ENCODE assay signal across 15 cellular contexts in genomic region chr9:136412912-136413420, GRCh38. TPM values are rescaled to one million over a fixed set of nuclear protein-coding genes. Genes with fewer than 3 reads are reported as not detected.
A peak's percentile ranks its signal among the peaks of the same experiment; 100 is the strongest.
DNase-seq lines count a peak whose midpoint lies in the region; ATAC-seq, FAIRE-seq and TF ChIP-seq lines count a peak whose summit lies in the region.
"Had no signal": no experiment of that assay in that cellular context is flagged by ENCODE, and none has a peak within 500 bp of the region (broad histone marks: within the 10 kb centered on the region; RNA-seq: fewer than 3 reads in every experiment).

No MANE protein-coding gene starts in this region.

- no peak overlapping the region for H3K27ac ChIP-seq in CD8-positive, alpha-beta memory T cell (ENCODE audit: low read depth, low read length)
- H3K27ac ChIP-seq in HepG2 (ENCODE audit: extremely low read length, insufficient read depth, low read length) = no peak overlapping the region
- H3K27ac ChIP-seq: KMS-11, testis had no signal

- H4K20me1 ChIP-seq in HepG2 (ENCODE audit: insufficient read depth, low read length) = peaks cover 8% of the 10 kb centered on the region

- intact Hi-C loops in mucosa of descending colon (cut with DNase I, micrococcal nuclease) (no loop called here), HepG2 (cut with micrococcal nuclease; ENCODE audit: unreplicated experiment) (no loop called here)

- no peak overlapping the region for H3K4me2 ChIP-seq in HepG2 (ENCODE audit: low read depth, low read length)

- no peak for TF ChIP-seq CTCF in fibroblast of mammary gland (conservative IDR thresholded peaks at IDR 0.05; ENCODE audit: control insufficient read depth, insufficient read depth, low read depth, low read length)
- TF ChIP-seq CTCF in mucosa of descending colon (IDR thresholded peaks at IDR 0.05) = no peak
- TF ChIP-seq CTCF in HepG2 (CRISPR knock-in tag; IDR thresholded peaks at IDR 0.05) = no peak

- TF ChIP-seq EP300 in Ishikawa (IDR thresholded peaks at IDR 0.05; ENCODE audit: borderline replicate concordance) (no peak), HepG2 (IDR thresholded peaks at IDR 0.05; ENCODE audit: low read depth in 2 of 2, low read length in 2 of 2) (no peak), HepG2 (CRISPR knock-in tag; IDR thresholded peaks at IDR 0.05; ENCODE audit: borderline replicate concordance) (no peak)

- CTCF ChIA-PET in CD8-positive, alpha-beta memory T cell (lab: Charles Lee) = interaction anchor here (0.8 to 1.9 kb wide), 4 partner anchors 12 to 49 kb away, joined by 3 to 5 read pairs (median 4); partner anchors contain the start of gene DNLZ
- CTCF ChIA-PET in HepG2 (lab: Yijun Ruan, JAX; ENCODE audit: low intra/inter-chr PET ratio, low total read pairs) = no interaction called here

- H2AFZ ChIP-seq in HepG2 (ENCODE audit: low read length) = no peak overlapping the region

- TF ChIP-seq RAD21 in Ishikawa (IDR thresholded peaks at IDR 0.05; ENCODE audit: low read depth) (no peak), HepG2 (CRISPR knock-in tag; IDR thresholded peaks at IDR 0.05) (no peak)

- FAIRE-seq in HepG2 (lab: Jason Lieb, UNC) = no peak

- peaks cover 0 to 81% (median 10%) of the 10 kb centered on the region in 3 donors for H3K36me3 Mint-ChIP-seq in CD8-positive, alpha-beta memory T cell

- in situ Hi-C loops in HepG2 (cut with HindIII; ENCODE audit: extremely low pct_ligation_motif_present, low pct_unique_long_range_greater_than_20kb) = no loop called here

- peak overlapping the region in 1 of 7 donors; percentile 82 for H3K4me3 Mint-ChIP-seq in CD8-positive, alpha-beta memory T cell

- H3K27ac Mint-ChIP-seq in CD8-positive, alpha-beta memory T cell = peak overlapping the region in 5 of 8 donors; percentile 21 to 79 (median 58)

- no peaks in the 10 kb centered on the region for H3K27me3 ChIP-seq in CD8-positive, alpha-beta memory T cell (ENCODE audit: insufficient read depth, low read length, poor library complexity, severe bottlenecking)
- H3K27me3 ChIP-seq in HepG2 (ENCODE audit: control insufficient read depth in 1 of 2, insufficient read depth in 2 of 2, low read length in 2 of 2) = no peaks in the 10 kb centered on the region; a peak in 1 of 5 replicates
- H3K27me3 ChIP-seq: testis had no signal

- H3K4me1 ChIP-seq in CD8-positive, alpha-beta memory T cell (ENCODE audit: insufficient read depth, low read length) = peaks cover 26% of the 10 kb centered on the region
- H3K4me1 ChIP-seq in mucosa of descending colon (ENCODE audit: low read depth) = peaks cover 16% of the 10 kb centered on the region
- H3K4me1 ChIP-seq in HepG2 (ENCODE audit: insufficient read depth, low read length) = peaks cover 36% of the 10 kb centered on the region

- peaks cover 34% of the 10 kb centered on the region for H3K36me3 ChIP-seq in CD8-positive, alpha-beta memory T cell (ENCODE audit: insufficient read depth, low read length)
- H3K36me3 ChIP-seq in mucosa of descending colon (ENCODE audit: low read depth) (peaks cover 9% of the 10 kb centered on the region), HepG2 (replicated peaks in 1 of 2; ENCODE audit: control insufficient read depth in 1 of 2, insufficient read depth in 2 of 2, low read length in 2 of 2) (peaks cover 28 to 49% of the 10 kb centered on the region in 2 experiments)

- H3K9me3 Mint-ChIP-seq in CD8-positive, alpha-beta memory T cell = no peaks in the 10 kb centered on the region

- WGBS in HepG2 (ENCODE audit: low lambda C conversion rate) = 93% methylated on average over 13 of the region's 13 CpGs

- peaks cover 23 to 38% (median 33%) of the 10 kb centered on the region in 3 donors for H3K4me1 Mint-ChIP-seq in CD8-positive, alpha-beta memory T cell

- no peak overlapping the region for H3K9ac ChIP-seq in HepG2 (ENCODE audit: insufficient read depth, low read depth, low read length)
- H3K9ac ChIP-seq: KMS-11 had no signal

- H3K9me3 ChIP-seq in CD8-positive, alpha-beta memory T cell (ENCODE audit: low read length) = no peaks in the 10 kb centered on the region
- H3K9me3 ChIP-seq in mucosa of descending colon (no peaks in the 10 kb centered on the region), HepG2 (ENCODE audit: low read length) (no peaks in the 10 kb centered on the region)
- H3K9me3 ChIP-seq: testis had no signal

- peaks cover 49% of the 10 kb centered on the region for H3K79me2 ChIP-seq in HepG2 (ENCODE audit: insufficient read depth, low read length)

- no peak overlapping the region for H3K4me3 ChIP-seq in CD8-positive, alpha-beta memory T cell (ENCODE audit: low read length)
- no peak overlapping the region for H3K4me3 ChIP-seq in fibroblast of mammary gland (ENCODE audit: control insufficient read depth, low read depth, low read length)
- H3K4me3 ChIP-seq in mucosa of descending colon = no peak overlapping the region
- H3K4me3 ChIP-seq in HepG2 (replicated peaks in 1 of 3; ENCODE audit: insufficient read depth in 1 of 3, low read depth in 2 of 3, low read length in 3 of 3) = no peak overlapping the region
- H3K4me3 ChIP-seq: testis had no signal

- BruUV-seq in HepG2 (replicated peaks; lab: Mats Ljungman, UMichigan) = no TSS peak

- H3K27me3 Mint-ChIP-seq in CD8-positive, alpha-beta memory T cell = no peaks in the 10 kb centered on the region

- POLR2A ChIA-PET in CD8-positive, alpha-beta memory T cell (lab: Charles Lee) = no interaction called here
- POLR2A ChIA-PET in HepG2 (lab: Yijun Ruan, JAX) = no interaction called here

- ATAC-seq in mucosa of descending colon = no peak
- no peak for ATAC-seq in HepG2
- ATAC-seq: Right ventricle myocardium inferior had no signal

- no peak for TF ChIP-seq POLR2A in HepG2 (IDR thresholded peaks at IDR 0.05; ENCODE audit: insufficient read depth in 1 of 2, low read depth in 2 of 2, low read length in 2 of 2)

- DNase-seq in CD8-positive, alpha-beta memory T cell = no peak
- DNase-seq in fibroblast of mammary gland (ENCODE audit: low read depth) (peak; percentile 53), mucosa of descending colon (no peak), HepG2 (ENCODE audit: low spot score) (no peak), islet precursor cell (no peak)
- DNase-seq: activated CD4-positive, alpha-beta T cell treated with anti-CD3 and anti-CD28 coated beads, Interleukin-2, amount 50 U/mL, for 48 hours; erythroblast; NCI-H1048; NCI-H2029 treated with DMSO at 0.1 percent for 48 hours; NCI-H526; stimulated activated CD4-positive, alpha-beta T cell treated with anti-CD3 and anti-CD28 coated beads, Interleukin-12 subunit alpha, Interleukin-12 subunit beta, amount 100 ng/mL, for 4 hours; testis had no signal

RNA-seq across cellular contexts. Expression of gene PMPCA, which starts 2.5 kb away (rescaled TPM):
- 100 to 1,000 TPM in 1 of 2 experiments, 10 to 100 TPM in 1; 96.4 to 101 TPM for total RNA-seq in CD8-positive, alpha-beta memory T cell
- polyA plus RNA-seq in CD8-positive, alpha-beta memory T cell = 39.2 TPM
- 10 to 100 TPM; 42.1 to 50.7 (median 45.1) TPM for total RNA-seq in mucosa of descending colon
- 75.7 and 88.4 TPM in 2 replicates for total RNA-seq in HepG2 (2016; rRNA removed; fragmentation: Illumina TruSeq; extraction: Trizol)
- total RNA-seq in HepG2 (2016; cell fraction: cytosol; rRNA removed; fragmentation: Illumina TruSeq; extraction: Trizol; ENCODE audit: low read depth) = 14.1 and 15.7 TPM in 2 replicates
- total RNA-seq in HepG2 (2016; cell fraction: insoluble cytoplasmic fraction; rRNA removed; fragmentation: Illumina TruSeq; extraction: Trizol) = 70.5 and 92.4 TPM in 2 replicates
- total RNA-seq in HepG2 (2016; cell fraction: membrane; rRNA removed; fragmentation: Illumina TruSeq; extraction: Trizol) = 21.9 and 22.0 TPM in 2 replicates
- 58.2 and 62.3 TPM in 2 replicates for total RNA-seq in HepG2 (2016; cell fraction: nucleus; rRNA removed; fragmentation: Illumina TruSeq; extraction: Trizol)
- 70.2 and 80.2 TPM in 2 replicates for polyA plus RNA-seq in HepG2 (2011; rRNA removed)
- polyA plus RNA-seq in HepG2 (2011; cell fraction: cytosol; rRNA removed) = 44.9 and 55.2 TPM in 2 replicates
- 206 and 222 TPM in 2 replicates for polyA plus RNA-seq in HepG2 (2011; cell fraction: nucleus; rRNA removed)
- polyA plus RNA-seq in HepG2 (2012) = 41.5 and 108 TPM in 2 replicates
- polyA plus RNA-seq in HepG2 (2016; cell fraction: cytosol; fragmentation: Illumina TruSeq; extraction: Trizol; ENCODE audit: low read depth) = 10.1 and 10.7 TPM in 2 replicates
- 86.9 and 90.6 TPM in 2 replicates for polyA plus RNA-seq in HepG2 (2016; cell fraction: insoluble cytoplasmic fraction; fragmentation: Illumina TruSeq; extraction: Trizol; ENCODE audit: low read depth)
- polyA plus RNA-seq in HepG2 (2016; cell fraction: membrane; fragmentation: Illumina TruSeq; extraction: Trizol; ENCODE audit: low read depth) = 13.3 and 15.7 TPM in 2 replicates
- 114 and 129 TPM in 2 replicates for polyA plus RNA-seq in HepG2 (2016; cell fraction: nucleus; fragmentation: Illumina TruSeq; extraction: Trizol; ENCODE audit: insufficient read depth, low read depth)
- 57.2 and 74.5 TPM in 2 replicates for polyA minus RNA-seq in HepG2 (2011; rRNA and poly(A)+ RNA removed; ENCODE audit: low replicate concordance)
- polyA minus RNA-seq in HepG2 (2011; cell fraction: cytosol; rRNA and poly(A)+ RNA removed) = 22.3 and 23.8 TPM in 2 replicates
- 42.0 and 54.2 TPM in 2 replicates for polyA minus RNA-seq in HepG2 (2011; cell fraction: nucleus; rRNA and poly(A)+ RNA removed)

RNA-seq across cellular contexts. Expression of gene ENTR1, which starts 2.6 kb away (rescaled TPM):
- 10 to 100 TPM; 52.2 to 55.5 TPM for total RNA-seq in CD8-positive, alpha-beta memory T cell
- 13.1 TPM for polyA plus RNA-seq in CD8-positive, alpha-beta memory T cell
- total RNA-seq in mucosa of descending colon = 10 to 100 TPM; 27.8 to 47.6 (median 33.2) TPM
- total RNA-seq in HepG2 (2016; rRNA removed; fragmentation: Illumina TruSeq; extraction: Trizol) = 56.6 and 76.4 TPM in 2 replicates
- total RNA-seq in HepG2 (2016; cell fraction: cytosol; rRNA removed; fragmentation: Illumina TruSeq; extraction: Trizol; ENCODE audit: low read depth) = 47.6 and 52.6 TPM in 2 replicates
- 51.9 and 75.7 TPM in 2 replicates for total RNA-seq in HepG2 (2016; cell fraction: insoluble cytoplasmic fraction; rRNA removed; fragmentation: Illumina TruSeq; extraction: Trizol)
- total RNA-seq in HepG2 (2016; cell fraction: membrane; rRNA removed; fragmentation: Illumina TruSeq; extraction: Trizol) = 90.1 and 92.9 TPM in 2 replicates
- total RNA-seq in HepG2 (2016; cell fraction: nucleus; rRNA removed; fragmentation: Illumina TruSeq; extraction: Trizol) = 59.2 and 73.6 TPM in 2 replicates
- 70.1 and 84.2 TPM in 2 replicates for polyA plus RNA-seq in HepG2 (2011; rRNA removed)
- polyA plus RNA-seq in HepG2 (2011; cell fraction: cytosol; rRNA removed) = 35.5 and 40.6 TPM in 2 replicates
- polyA plus RNA-seq in HepG2 (2011; cell fraction: nucleus; rRNA removed) = 236 and 246 TPM in 2 replicates
- polyA plus RNA-seq in HepG2 (2012) = 48.1 and 65.0 TPM in 2 replicates
- polyA plus RNA-seq in HepG2 (2016; cell fraction: cytosol; fragmentation: Illumina TruSeq; extraction: Trizol; ENCODE audit: low read depth) = 47.0 and 48.8 TPM in 2 replicates
- polyA plus RNA-seq in HepG2 (2016; cell fraction: insoluble cytoplasmic fraction; fragmentation: Illumina TruSeq; extraction: Trizol; ENCODE audit: low read depth) = 57.5 and 58.8 TPM in 2 replicates
- 70.9 TPM in 2 replicates for polyA plus RNA-seq in HepG2 (2016; cell fraction: membrane; fragmentation: Illumina TruSeq; extraction: Trizol; ENCODE audit: low read depth)
- polyA plus RNA-seq in HepG2 (2016; cell fraction: nucleus; fragmentation: Illumina TruSeq; extraction: Trizol; ENCODE audit: insufficient read depth, low read depth) = 178 and 194 TPM in 2 replicates
- 57.8 and 122 TPM in 2 replicates for polyA minus RNA-seq in HepG2 (2011; rRNA and poly(A)+ RNA removed; ENCODE audit: low replicate concordance)
- polyA minus RNA-seq in HepG2 (2011; cell fraction: cytosol; rRNA and poly(A)+ RNA removed) = 17.6 and 22.7 TPM in 2 replicates
- 46.1 and 48.1 TPM in 2 replicates for polyA minus RNA-seq in HepG2 (2011; cell fraction: nucleus; rRNA and poly(A)+ RNA removed)

RNA-seq across cellular contexts. Expression of gene SNAPC4, which starts 13.0 kb away (rescaled TPM):
- 10 to 100 TPM; 22.1 to 23.6 TPM for total RNA-seq in CD8-positive, alpha-beta memory T cell
- polyA plus RNA-seq in CD8-positive, alpha-beta memory T cell = 2.6 TPM
- total RNA-seq in mucosa of descending colon (1 to 10 TPM; 7.4 to 7.6 (median 7.6) TPM), HepG2 (2016; rRNA removed; fragmentation: Illumina TruSeq; extraction: Trizol) (4.3 and 6.0 TPM in 2 replicates)
- total RNA-seq in HepG2 (2016; cell fraction: cytosol; rRNA removed; fragmentation: Illumina TruSeq; extraction: Trizol; ENCODE audit: low read depth) = 0.51 and 0.88 TPM in 2 replicates
- total RNA-seq in HepG2 (2016; cell fraction: insoluble cytoplasmic fraction; rRNA removed; fragmentation: Illumina TruSeq; extraction: Trizol) = 3.9 and 6.1 TPM in 2 replicates
- 1.5 TPM in 2 replicates for total RNA-seq in HepG2 (2016; cell fraction: membrane; rRNA removed; fragmentation: Illumina TruSeq; extraction: Trizol)
- 7.0 and 9.4 TPM in 2 replicates for total RNA-seq in HepG2 (2016; cell fraction: nucleus; rRNA removed; fragmentation: Illumina TruSeq; extraction: Trizol)
- polyA plus RNA-seq in HepG2 (2011; rRNA removed) = 2.0 and 3.3 TPM in 2 replicates
- 1.0 and 1.7 TPM in 2 replicates for polyA plus RNA-seq in HepG2 (2011; cell fraction: cytosol; rRNA removed)
- polyA plus RNA-seq in HepG2 (2011; cell fraction: nucleus; rRNA removed) = 20.5 and 27.4 TPM in 2 replicates
- 3.3 TPM in 2 replicates for polyA plus RNA-seq in HepG2 (2012)
- polyA plus RNA-seq in HepG2 (2016; cell fraction: cytosol; fragmentation: Illumina TruSeq; extraction: Trizol; ENCODE audit: low read depth) = 0.61 and 0.67 TPM in 2 replicates
- polyA plus RNA-seq in HepG2 (2016; cell fraction: insoluble cytoplasmic fraction; fragmentation: Illumina TruSeq; extraction: Trizol; ENCODE audit: low read depth) = 3.3 and 4.8 TPM in 2 replicates
- 1.2 and 1.3 TPM in 2 replicates for polyA plus RNA-seq in HepG2 (2016; cell fraction: membrane; fragmentation: Illumina TruSeq; extraction: Trizol; ENCODE audit: low read depth)
- 37.0 and 38.1 TPM in 2 replicates for polyA plus RNA-seq in HepG2 (2016; cell fraction: nucleus; fragmentation: Illumina TruSeq; extraction: Trizol; ENCODE audit: insufficient read depth, low read depth)
- polyA minus RNA-seq in HepG2 (2011; rRNA and poly(A)+ RNA removed; ENCODE audit: low replicate concordance) = 1.5 and 5.2 TPM in 2 replicates
- polyA minus RNA-seq in HepG2 (2011; cell fraction: cytosol; rRNA and poly(A)+ RNA removed) = 0.53 and 1.1 TPM in 2 replicates
- 6.3 and 6.8 TPM in 2 replicates for polyA minus RNA-seq in HepG2 (2011; cell fraction: nucleus; rRNA and poly(A)+ RNA removed)

RNA-seq across cellular contexts. Expression of gene INPP5E, which starts 26.7 kb away (rescaled TPM):
- 10 to 100 TPM; 18.0 to 19.2 TPM for total RNA-seq in CD8-positive, alpha-beta memory T cell
- 5.3 TPM for polyA plus RNA-seq in CD8-positive, alpha-beta memory T cell
- total RNA-seq in mucosa of descending colon = 10 to 100 TPM in 1 of 3 donors, 1 to 10 TPM in 2; 9.5 to 14.4 (median 9.6) TPM
- 3.0 and 5.5 TPM in 2 replicates for total RNA-seq in HepG2 (2016; rRNA removed; fragmentation: Illumina TruSeq; extraction: Trizol)
- 0.91 and 1.3 TPM in 2 replicates for total RNA-seq in HepG2 (2016; cell fraction: cytosol; rRNA removed; fragmentation: Illumina TruSeq; extraction: Trizol; ENCODE audit: low read depth)
- 2.7 and 5.4 TPM in 2 replicates for total RNA-seq in HepG2 (2016; cell fraction: insoluble cytoplasmic fraction; rRNA removed; fragmentation: Illumina TruSeq; extraction: Trizol)
- total RNA-seq in HepG2 (2016; cell fraction: membrane; rRNA removed; fragmentation: Illumina TruSeq; extraction: Trizol) = 3.3 and 3.4 TPM in 2 replicates
- 5.6 and 6.0 TPM in 2 replicates for total RNA-seq in HepG2 (2016; cell fraction: nucleus; rRNA removed; fragmentation: Illumina TruSeq; extraction: Trizol)
- polyA plus RNA-seq in HepG2 (2011; rRNA removed) = 5.5 and 7.5 TPM in 2 replicates
- 3.2 and 4.1 TPM in 2 replicates for polyA plus RNA-seq in HepG2 (2011; cell fraction: cytosol; rRNA removed)
- 45.5 and 51.1 TPM in 2 replicates for polyA plus RNA-seq in HepG2 (2011; cell fraction: nucleus; rRNA removed)
- polyA plus RNA-seq in HepG2 (2012) = 3.7 and 5.4 TPM in 2 replicates
- 0.89 and 1.0 TPM in 2 replicates for polyA plus RNA-seq in HepG2 (2016; cell fraction: cytosol; fragmentation: Illumina TruSeq; extraction: Trizol; ENCODE audit: low read depth)
- 4.0 and 5.3 TPM in 2 replicates for polyA plus RNA-seq in HepG2 (2016; cell fraction: insoluble cytoplasmic fraction; fragmentation: Illumina TruSeq; extraction: Trizol; ENCODE audit: low read depth)
- polyA plus RNA-seq in HepG2 (2016; cell fraction: membrane; fragmentation: Illumina TruSeq; extraction: Trizol; ENCODE audit: low read depth) = 2.6 and 3.1 TPM in 2 replicates
- 22.1 and 22.8 TPM in 2 replicates for polyA plus RNA-seq in HepG2 (2016; cell fraction: nucleus; fragmentation: Illumina TruSeq; extraction: Trizol; ENCODE audit: insufficient read depth, low read depth)
- polyA minus RNA-seq in HepG2 (2011; rRNA and poly(A)+ RNA removed; ENCODE audit: low replicate concordance) = 5.4 and 5.9 TPM in 2 replicates
- 2.7 and 3.1 TPM in 2 replicates for polyA minus RNA-seq in HepG2 (2011; cell fraction: cytosol; rRNA and poly(A)+ RNA removed)
- polyA minus RNA-seq in HepG2 (2011; cell fraction: nucleus; rRNA and poly(A)+ RNA removed) = 5.8 and 7.5 TPM in 2 replicates

RNA-seq across cellular contexts. Expression of gene CARD9, which starts 39.5 kb away (rescaled TPM):
- 1 to 10 TPM; 1.4 to 1.5 TPM for total RNA-seq in CD8-positive, alpha-beta memory T cell
- polyA plus RNA-seq in CD8-positive, alpha-beta memory T cell = not detected
- 1 to 10 TPM; 2.2 to 2.4 (median 2.2) TPM for total RNA-seq in mucosa of descending colon
- 3.6 and 7.4 TPM in 2 replicates for total RNA-seq in HepG2 (2016; rRNA removed; fragmentation: Illumina TruSeq; extraction: Trizol)
- total RNA-seq in HepG2 (2016; cell fraction: cytosol; rRNA removed; fragmentation: Illumina TruSeq; extraction: Trizol; ENCODE audit: low read depth) = 2.1 TPM in 2 replicates
- 3.4 and 7.7 TPM in 2 replicates for total RNA-seq in HepG2 (2016; cell fraction: insoluble cytoplasmic fraction; rRNA removed; fragmentation: Illumina TruSeq; extraction: Trizol)
- total RNA-seq in HepG2 (2016; cell fraction: membrane; rRNA removed; fragmentation: Illumina TruSeq; extraction: Trizol) = 1.7 and 2.5 TPM in 2 replicates
- total RNA-seq in HepG2 (2016; cell fraction: nucleus; rRNA removed; fragmentation: Illumina TruSeq; extraction: Trizol) = 7.9 and 8.9 TPM in 2 replicates
- 3.3 and 7.2 TPM in 2 replicates for polyA plus RNA-seq in HepG2 (2011; rRNA removed)
- 1.3 and 2.2 TPM in 2 replicates for polyA plus RNA-seq in HepG2 (2011; cell fraction: cytosol; rRNA removed)
- polyA plus RNA-seq in HepG2 (2011; cell fraction: nucleus; rRNA removed) = 51.0 and 60.5 TPM in 2 replicates
- polyA plus RNA-seq in HepG2 (2012) = 2.6 and 4.5 TPM in 2 replicates
- polyA plus RNA-seq in HepG2 (2016; cell fraction: cytosol; fragmentation: Illumina TruSeq; extraction: Trizol; ENCODE audit: low read depth) = 0.79 and 1.0 TPM in 2 replicates
- 2.6 and 5.2 TPM in 2 replicates for polyA plus RNA-seq in HepG2 (2016; cell fraction: insoluble cytoplasmic fraction; fragmentation: Illumina TruSeq; extraction: Trizol; ENCODE audit: low read depth)
- 0.66 and 0.74 TPM in 2 replicates for polyA plus RNA-seq in HepG2 (2016; cell fraction: membrane; fragmentation: Illumina TruSeq; extraction: Trizol; ENCODE audit: low read depth)
- 23.4 and 24.3 TPM in 2 replicates for polyA plus RNA-seq in HepG2 (2016; cell fraction: nucleus; fragmentation: Illumina TruSeq; extraction: Trizol; ENCODE audit: insufficient read depth, low read depth)
- polyA minus RNA-seq in HepG2 (2011; rRNA and poly(A)+ RNA removed; ENCODE audit: low replicate concordance) = 2.0 and 6.6 TPM in 2 replicates
- 0.62 and 0.99 TPM in 2 replicates for polyA minus RNA-seq in HepG2 (2011; cell fraction: cytosol; rRNA and poly(A)+ RNA removed)
- 8.3 and 8.4 TPM in 2 replicates for polyA minus RNA-seq in HepG2 (2011; cell fraction: nucleus; rRNA and poly(A)+ RNA removed)
